Comparison of ENCODE assay signal across 9 cellular contexts in the genomic region with DNA sequence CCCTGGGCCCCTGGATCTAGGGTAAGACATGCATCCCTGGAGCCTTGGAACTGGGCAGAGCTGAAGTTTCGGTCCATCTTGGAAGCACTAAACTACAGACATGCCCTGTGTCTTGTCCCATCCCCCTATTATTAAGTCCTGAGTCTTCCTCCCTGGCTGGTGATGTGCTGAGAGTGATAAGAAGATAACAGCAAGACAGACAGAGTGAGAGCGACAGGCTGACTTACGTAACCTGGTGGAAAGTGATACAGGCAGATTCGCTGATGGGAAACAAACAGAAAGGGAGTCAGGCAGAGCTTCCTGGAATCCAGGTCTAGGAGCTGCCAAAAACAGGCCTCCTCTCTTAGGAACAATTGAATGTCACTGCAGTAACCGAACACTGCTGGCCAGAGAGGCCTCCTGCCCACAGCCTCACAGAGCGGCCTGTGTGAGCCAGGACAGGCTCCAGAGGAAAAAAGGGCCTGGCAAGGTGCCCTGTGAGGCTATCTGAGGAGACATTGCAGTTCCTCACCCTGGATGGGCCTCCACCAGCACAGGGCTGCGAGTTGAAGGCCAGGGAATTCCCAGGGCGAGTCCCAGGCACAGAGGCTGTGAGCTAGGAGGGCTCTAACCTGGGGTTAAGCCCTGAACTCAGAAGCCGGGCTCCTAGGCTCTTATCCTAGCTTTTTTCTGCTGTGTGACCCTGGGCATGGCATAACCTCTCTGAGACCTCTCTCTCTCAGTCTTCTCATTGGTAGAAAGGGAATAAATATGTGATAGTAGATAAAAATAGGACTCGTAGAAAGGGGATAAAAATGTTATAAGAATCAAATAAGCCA. TPM values are rescaled to one million over a fixed set of nuclear protein-coding genes. Genes with fewer than 3 reads are reported as not detected.
A peak's percentile ranks its signal among the peaks of the same experiment; 100 is the strongest.
DNase-seq lines count a peak whose midpoint lies in the region; ATAC-seq and TF ChIP-seq lines count a peak whose summit lies in the region.
"Had no signal": no experiment of that assay in that cellular context is flagged by ENCODE, and none has a peak within 500 bp of the region (broad histone marks: within the 10 kb centered on the region; RNA-seq: fewer than 3 reads in every experiment).

No MANE protein-coding gene starts in this region.

- no peak overlapping the region for H3K4me3 Mint-ChIP-seq in stimulated activated memory B cell treated with anti-CD40 and anti-IgM and Interleukin-4, amounts not matched to agents 10 μg/mL and 1 μg/mL and 100 μg/mL, for 72 hours

- no peaks in the 10 kb centered on the region for H3K36me3 ChIP-seq in mammary epithelial cell (ENCODE audit: insufficient read depth, low read length)

- H3K27me3 Mint-ChIP-seq in stimulated activated memory B cell treated with anti-CD40 and anti-IgM and Interleukin-4, amounts not matched to agents 10 μg/mL and 1 μg/mL and 100 μg/mL, for 72 hours = no peaks in the 10 kb centered on the region

- H3K27ac Mint-ChIP-seq in stimulated activated memory B cell treated with anti-CD40 and anti-IgM and Interleukin-4, amounts not matched to agents 10 μg/mL and 1 μg/mL and 100 μg/mL, for 72 hours = peak overlapping the region; percentile 54

- H3K36me3 Mint-ChIP-seq in stimulated activated memory B cell treated with anti-CD40 and anti-IgM and Interleukin-4, amounts not matched to agents 10 μg/mL and 1 μg/mL and 100 μg/mL, for 72 hours = no peaks in the 10 kb centered on the region

- H3K9ac ChIP-seq in mammary epithelial cell (ENCODE audit: insufficient read depth, low read length) = no peak overlapping the region

- H3K79me2 ChIP-seq in mammary epithelial cell (ENCODE audit: insufficient read depth, low read length) = no peaks in the 10 kb centered on the region

- no peaks in the 10 kb centered on the region for H3K9me3 Mint-ChIP-seq in stimulated activated memory B cell treated with anti-CD40 and anti-IgM and Interleukin-4, amounts not matched to agents 10 μg/mL and 1 μg/mL and 100 μg/mL, for 72 hours

- peak; percentile 40 for ATAC-seq in left colon
- ATAC-seq in stimulated activated memory B cell treated with anti-CD40 and anti-IgM and Interleukin-4, amounts not matched to agents 10 μg/mL and 1 μg/mL and 100 μg/mL, for 72 hours = no peak
- ATAC-seq in GM18498 (IDR thresholded peaks at IDR 0.05; ENCODE audit: unreplicated experiment) = no peak
- no peak for ATAC-seq in GM21528 (IDR thresholded peaks at IDR 0.05; ENCODE audit: low FRiP score, unreplicated experiment)
- ATAC-seq: GM12878 had no signal

- intact Hi-C loops in mammary epithelial cell (cut with micrococcal nuclease) = no loop called here
- intact Hi-C loops in left colon (cut with DNase I, micrococcal nuclease) = no loop called here

- in situ Hi-C loops in mammary epithelial cell (cut with MboI; ENCODE audit: low sequenced_read_pairs in 2 of 2) = no loop called here

- WGBS in mammary epithelial cell (ENCODE audit: low coverage, missing lambda C conversion rate) = 59% methylated on average over 10 of the region's 10 CpGs

- H3K4me1 ChIP-seq in mammary epithelial cell (ENCODE audit: insufficient read depth, low read length) = no peaks in the 10 kb centered on the region

- no peaks in the 10 kb centered on the region for H4K20me1 ChIP-seq in mammary epithelial cell (ENCODE audit: insufficient read depth, low read length)

- H3K9me3 ChIP-seq in mammary epithelial cell (replicated peaks; ENCODE audit: insufficient read depth, low read length) = no peaks in the 10 kb centered on the region

- H3K27ac ChIP-seq in HL-60 (replicated peaks) (peak overlapping the region; percentile 47), mammary epithelial cell (ENCODE audit: insufficient read depth, low read depth, low read length) (no peak overlapping the region)

- H3K4me3 ChIP-seq in HL-60 (replicated peaks; ENCODE audit: insufficient read depth, low read length) (no peak overlapping the region), mammary epithelial cell (replicated peaks in 1 of 3; ENCODE audit: insufficient read depth in 1 of 3, low read depth in 2 of 3, low read length in 3 of 3) (no peak overlapping the region)
- H3K4me3 ChIP-seq: GM12878 had no signal

- H3K27me3 ChIP-seq in HL-60 (ENCODE audit: insufficient read depth, poor library complexity, severe bottlenecking) (no peaks in the 10 kb centered on the region), mammary epithelial cell (ENCODE audit: insufficient read depth, low read length) (no peaks in the 10 kb centered on the region)

- peaks cover 18% of the 10 kb centered on the region for H3K4me1 Mint-ChIP-seq in stimulated activated memory B cell treated with anti-CD40 and anti-IgM and Interleukin-4, amounts not matched to agents 10 μg/mL and 1 μg/mL and 100 μg/mL, for 72 hours

- no peak for DNase-seq in HL-60 (ENCODE audit: low read depth in 1 of 2, low spot score in 1 of 2)
- DNase-seq in mammary epithelial cell = no peak
- DNase-seq in left colon = peak; percentile 68 to 80
- DNase-seq in activated CD4-positive, CD25-positive, alpha-beta regulatory T cell (lab: John Stamatoyannopoulos, UW) = no peak
- no peak for DNase-seq in activated CD4-positive, alpha-beta T cell treated with anti-CD3 and anti-CD28 coated beads, Interleukin-2, amount 50 U/mL, for 4 hours

- dilution Hi-C loops in mammary epithelial cell (cut with HindIII; ENCODE audit: low sequenced_read_pairs) = no loop called here

- no peak for TF ChIP-seq CTCF in HL-60 (IDR thresholded peaks at IDR 0.05; ENCODE audit: insufficient read depth, low read length)
- TF ChIP-seq CTCF in mammary epithelial cell (conservative IDR thresholded peaks at IDR 0.05 in 1 of 2, IDR thresholded peaks at IDR 0.05 in 1 of 2; ENCODE audit: extremely low read depth in 1 of 2, insufficient read depth in 1 of 2, low read depth in 1 of 2, low read length in 2 of 2) = no peak

- peak overlapping the region; percentile 25 for H2AFZ ChIP-seq in mammary epithelial cell (ENCODE audit: low read depth, low read length)

- H3K4me2 ChIP-seq in mammary epithelial cell (ENCODE audit: insufficient read depth, low read depth, low read length) = no peak overlapping the region

- no TSS peak for BruUV-seq in mammary epithelial cell (replicated peaks; lab: Mats Ljungman, UMichigan)

- CTCF ChIA-PET in mammary epithelial cell (lab: Charles Lee; ENCODE audit: low non-redundant PET) = no interaction called here

RNA-seq across cellular contexts. Expression of gene B4GALT5, which starts 34.2 kb away (rescaled TPM):
- total RNA-seq in mammary epithelial cell = 10 to 100 TPM; 22.7 to 22.8 TPM
- polyA plus RNA-seq in mammary epithelial cell = 24.0 TPM
- 17.7 TPM for polyA minus RNA-seq in mammary epithelial cell
- 10 to 100 TPM; 58.1 to 64.8 TPM for total RNA-seq in left colon

Comparison
In these comparisons a context has a peak if more than half of its experiments do, and no peak if none do; other contexts are left out.
1. DNase-seq: peak in left colon (2 of 2); none in HL-60 (0 of 2), mammary epithelial cell (single experiment), activated CD4-positive, CD25-positive, alpha-beta regulatory T cell (0 of 4) and activated CD4-positive, alpha-beta T cell treated with anti-CD3 and anti-CD28 coated beads, Interleukin-2, amount 50 U/mL, for 4 hours (0 of 2).